ENCODE assay signal across 1 cellular context in genomic region chr22:45473626-45474237, GRCh38.
TF ChIP-seq lines count a peak whose summit lies in the region.

No MANE protein-coding gene starts in this region.

TF ChIP-seq in GM23338, 12 proteins besides CTCF, POLR2A, EP300 and RAD21 (continued from another document):
- TF ChIP-seq REST (IDR thresholded peaks at IDR 0.05; ENCODE audit: unreplicated experiment) (no peak), ZNF462 (CRISPR knock-in tag; IDR thresholded peaks at IDR 0.05) (no peak), ZNF331 (CRISPR knock-in tag; IDR thresholded peaks at IDR 0.05; ENCODE audit: low read depth) (no peak), ZNF114 (CRISPR knock-in tag; IDR thresholded peaks at IDR 0.05) (no peak), STAT1 (IDR thresholded peaks at IDR 0.05; ENCODE audit: unreplicated experiment) (no peak), POLR2AphosphoS5 (IDR thresholded peaks at IDR 0.05; ENCODE audit: low read depth) (no peak), JUNB (IDR thresholded peaks at IDR 0.05; ENCODE audit: unreplicated experiment) (no peak), EZH2 (IDR thresholded peaks at IDR 0.05; ENCODE audit: low read depth, unreplicated experiment) (no peak)
